Comparison of ENCODE assay signal across 16 cellular contexts in genomic region chr3:21542656-21543379, GRCh38.
"Had no signal": no experiment of that assay in that cellular context is flagged by ENCODE, and none has a peak within 500 bp of the region (broad histone marks: within the 10 kb centered on the region; RNA-seq: fewer than 3 reads in every experiment).

No MANE protein-coding gene starts in this region.

- H3K4me1 ChIP-seq: pancreas had no signal

- H3K27ac Mint-ChIP-seq: activated B cell treated with CpG ODN at 0.5 μM for 24 hours; activated CD4-positive, alpha-beta T cell treated with anti-CD3 and anti-CD28 coated beads, Interleukin-2, amount 10 ng/mL, durations not matched to agents 7 days and 5 days; activated naive CD8-positive, alpha-beta T cell; brain; stimulated activated effector memory CD8-positive, alpha-beta T cell treated with anti-CD3 and anti-CD28 coated beads, Interleukin-12 subunit alpha, Interleukin-12 subunit beta, amount 100 ng/mL, for 72 hours; T-helper 1 cell treated with Interleukin-12 subunit alpha and Interleukin-12 subunit beta and Interleukin-4 antibody, amounts not matched to agents 30 μg/mL and 1 μg/mL, for 36 hours had no signal

- H3K4me3 ChIP-seq: coronary artery, pancreas had no signal

- H3K27ac ChIP-seq: coronary artery, pancreas had no signal

- H3K36me3 Mint-ChIP-seq: activated naive CD8-positive, alpha-beta T cell; brain; stimulated activated effector memory CD8-positive, alpha-beta T cell treated with anti-CD3 and anti-CD28 coated beads, Interleukin-12 subunit alpha, Interleukin-12 subunit beta, amount 100 ng/mL, for 72 hours had no signal

- H3K4me3 Mint-ChIP-seq: activated B cell treated with CpG ODN at 0.5 μM for 24 hours; activated CD4-positive, alpha-beta T cell treated with anti-CD3 and anti-CD28 coated beads, Interleukin-2, amount 10 ng/mL, durations not matched to agents 7 days and 5 days; activated naive CD8-positive, alpha-beta T cell; brain; central memory CD8-positive, alpha-beta T cell; stimulated activated effector memory CD8-positive, alpha-beta T cell treated with anti-CD3 and anti-CD28 coated beads, Interleukin-12 subunit alpha, Interleukin-12 subunit beta, amount 100 ng/mL, for 72 hours; T-helper 1 cell treated with Interleukin-12 subunit alpha and Interleukin-12 subunit beta and Interleukin-4 antibody, amounts not matched to agents 30 μg/mL and 1 μg/mL, for 36 hours had no signal

- H3K27me3 Mint-ChIP-seq: activated B cell treated with CpG ODN at 0.5 μM for 24 hours; activated CD4-positive, alpha-beta T cell treated with anti-CD3 and anti-CD28 coated beads, Interleukin-2, amount 10 ng/mL, durations not matched to agents 7 days and 5 days; activated naive CD8-positive, alpha-beta T cell; brain; central memory CD8-positive, alpha-beta T cell had no signal

- DNase-seq: activated B cell treated with CpG ODN at 0.5 μM for 24 hours; activated CD4-positive, alpha-beta T cell treated with anti-CD3 and anti-CD28 coated beads, Interleukin-2, amount 10 ng/mL, durations not matched to agents 7 days and 5 days; activated CD8-positive, alpha-beta memory T cell treated with anti-CD3 and anti-CD28 coated beads, Interleukin-2, amount 50 U/mL, for 48 hours; activated gamma-delta T cell treated with Interleukin-2 at 50 U/mL for 16 hours; amniotic stem cell; effector CD8-positive, alpha-beta T cell; foreskin fibroblast; glutamatergic neuron had no signal

- FAIRE-seq: islet of Langerhans, pancreas had no signal

- H3K9me3 ChIP-seq: pancreas had no signal

- ATAC-seq: pancreas; stimulated activated effector memory CD8-positive, alpha-beta T cell treated with anti-CD3 and anti-CD28 coated beads, Interleukin-12 subunit alpha, Interleukin-12 subunit beta, amount 100 ng/mL, for 72 hours had no signal

- H3K9me3 Mint-ChIP-seq: activated B cell treated with CpG ODN at 0.5 μM for 24 hours; brain; T-helper 1 cell treated with Interleukin-12 subunit alpha and Interleukin-12 subunit beta and Interleukin-4 antibody, amounts not matched to agents 30 μg/mL and 1 μg/mL, for 36 hours had no signal

- H3K27me3 ChIP-seq: pancreas had no signal

- H3K36me3 ChIP-seq: pancreas had no signal

- H3K4me1 Mint-ChIP-seq: activated B cell treated with CpG ODN at 0.5 μM for 24 hours; activated CD4-positive, alpha-beta T cell treated with anti-CD3 and anti-CD28 coated beads, Interleukin-2, amount 10 ng/mL, durations not matched to agents 7 days and 5 days; brain; central memory CD8-positive, alpha-beta T cell; stimulated activated effector memory CD8-positive, alpha-beta T cell treated with anti-CD3 and anti-CD28 coated beads, Interleukin-12 subunit alpha, Interleukin-12 subunit beta, amount 100 ng/mL, for 72 hours had no signal
